15 cellular contexts compared by ENCODE assay signal in the genomic region with DNA sequence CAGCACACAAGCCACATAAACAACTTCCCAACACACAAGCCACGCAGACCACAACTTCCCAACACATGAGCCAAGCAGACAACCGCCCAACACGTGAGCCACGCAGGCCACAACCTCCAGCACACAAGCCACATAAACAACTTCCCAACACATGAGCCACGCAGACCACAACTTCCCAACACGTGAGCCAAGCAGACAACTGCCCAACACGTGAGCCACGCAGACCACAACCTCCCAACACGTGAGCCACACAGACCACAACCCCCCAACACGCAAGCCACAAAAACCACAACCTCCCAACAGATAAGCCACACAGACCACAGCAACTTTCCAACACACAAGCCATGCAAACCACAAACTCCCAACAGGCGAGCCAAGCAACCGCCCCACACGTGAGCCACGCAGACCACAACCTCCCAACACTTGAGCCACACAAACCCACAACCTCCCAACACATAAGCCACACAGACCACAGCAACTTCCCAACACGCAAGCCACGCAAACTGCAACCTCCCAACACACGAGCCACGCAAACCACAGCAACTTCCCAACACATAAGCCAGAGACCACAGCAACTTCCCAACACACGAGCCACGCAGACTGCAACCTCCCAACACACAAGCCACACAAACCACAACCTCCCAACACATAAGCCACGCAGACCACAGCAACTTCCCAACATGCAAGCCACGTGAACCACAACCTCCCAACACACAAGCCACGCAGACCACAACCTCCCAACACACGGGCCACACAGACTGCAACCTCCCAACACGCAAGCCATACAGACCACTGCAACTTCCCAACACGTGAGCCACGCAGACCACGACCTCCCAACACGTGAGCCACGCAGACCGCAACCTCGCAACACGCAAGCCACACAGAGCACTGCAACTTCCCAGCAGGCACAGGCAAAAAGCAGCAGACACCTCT. TPM values are rescaled to one million over a fixed set of nuclear protein-coding genes. Genes with fewer than 3 reads are reported as not detected.
DNase-seq lines count a peak whose midpoint lies in the region; ATAC-seq, FAIRE-seq and TF ChIP-seq lines count a peak whose summit lies in the region.
"Had no signal": no experiment of that assay in that cellular context is flagged by ENCODE, and none has a peak within 500 bp of the region (broad histone marks: within the 10 kb centered on the region; RNA-seq: fewer than 3 reads in every experiment).

No MANE protein-coding gene starts in this region.

- H3K27ac ChIP-seq in H1 (ENCODE audit: low read depth, low read length), result no peak overlapping the region
- H3K27ac ChIP-seq: esophagus muscularis mucosa, heart right ventricle had no signal

- peaks cover 6% of the 10 kb centered on the region for H3K27me3 Mint-ChIP-seq in activated CD8-positive, alpha-beta memory T cell treated with anti-CD3 and anti-CD28 coated beads, Interleukin-2, amount 10 ng/mL, durations not matched to agents 7 days and 5 days
- H3K27me3 Mint-ChIP-seq in T-helper 2 cell treated with Interferon-gamma antibody and Interleukin-4, amounts not matched to agents 5 μg/mL and 100 μg/mL, for 36 hours (ENCODE audit: low read depth), result peaks cover 4% of the 10 kb centered on the region
- no peaks in the 10 kb centered on the region for H3K27me3 Mint-ChIP-seq in stimulated activated memory B cell treated with anti-CD40 and anti-IgM and Interleukin-4, amounts not matched to agents 10 μg/mL and 1 μg/mL and 100 μg/mL, for 72 hours

- no peak overlapping the region for H4K91ac ChIP-seq in H1 (replicated peaks; ENCODE audit: insufficient read length, low read length)

- no peak overlapping the region for H3K18ac ChIP-seq in H1 (ENCODE audit: extremely low read depth, low read length)

- H3K4me3 ChIP-seq in H1 (ENCODE audit: extremely low read depth in 1 of 4, insufficient read depth in 2 of 4, low read depth in 3 of 4, low read length in 4 of 4), result no peak overlapping the region
- H3K4me3 ChIP-seq: esophagus muscularis mucosa, heart right ventricle, smooth muscle cell had no signal

- no peaks in the 10 kb centered on the region; a peak in 1 of 4 replicates for H3K9me3 ChIP-seq in H1 (ENCODE audit: insufficient read depth in 2 of 2, low read depth in 1 of 2, low read length in 1 of 2)
- H3K9me3 ChIP-seq: esophagus muscularis mucosa, heart right ventricle had no signal

- no peak overlapping the region for H3K4me2 ChIP-seq in H1 (ENCODE audit: insufficient read depth in 1 of 2, low read depth in 2 of 2, low read length in 2 of 2)
- H3K4me2 ChIP-seq: smooth muscle cell had no signal

- peak overlapping the region; percentile 55 for H3K4me3 Mint-ChIP-seq in activated CD8-positive, alpha-beta memory T cell treated with anti-CD3 and anti-CD28 coated beads, Interleukin-2, amount 10 ng/mL, durations not matched to agents 7 days and 5 days
- peak overlapping the region; percentile 36 for H3K4me3 Mint-ChIP-seq in T-helper 2 cell treated with Interferon-gamma antibody and Interleukin-4, amounts not matched to agents 5 μg/mL and 100 μg/mL, for 36 hours
- H3K4me3 Mint-ChIP-seq in stimulated activated memory B cell treated with anti-CD40 and anti-IgM and Interleukin-4, amounts not matched to agents 10 μg/mL and 1 μg/mL and 100 μg/mL, for 72 hours, result peak overlapping the region; percentile 1

- no peak overlapping the region for H2AK5ac ChIP-seq in H1 (ENCODE audit: low read depth, low read length)

- peak overlapping the region; percentile 35 for H4K8ac ChIP-seq in H1 (ENCODE audit: extremely low read depth, insufficient read depth, low read length)

- H3K27ac Mint-ChIP-seq in activated CD8-positive, alpha-beta memory T cell treated with anti-CD3 and anti-CD28 coated beads, Interleukin-2, amount 10 ng/mL, durations not matched to agents 7 days and 5 days, result peak overlapping the region; percentile 85
- peak overlapping the region; percentile 76 for H3K27ac Mint-ChIP-seq in T-helper 2 cell treated with Interferon-gamma antibody and Interleukin-4, amounts not matched to agents 5 μg/mL and 100 μg/mL, for 36 hours
- H3K27ac Mint-ChIP-seq in stimulated activated memory B cell treated with anti-CD40 and anti-IgM and Interleukin-4, amounts not matched to agents 10 μg/mL and 1 μg/mL and 100 μg/mL, for 72 hours, result peak overlapping the region; percentile 9

- peak; percentile 17 for ATAC-seq in activated CD8-positive, alpha-beta memory T cell treated with anti-CD3 and anti-CD28 coated beads, Interleukin-2, amount 10 ng/mL, durations not matched to agents 7 days and 5 days
- ATAC-seq in stimulated activated memory B cell treated with anti-CD40 and anti-IgM and Interleukin-4, amounts not matched to agents 10 μg/mL and 1 μg/mL and 100 μg/mL, for 72 hours, result no peak
- ATAC-seq in HG03280 (IDR thresholded peaks at IDR 0.05; ENCODE audit: unreplicated experiment) (no peak), GM18511 (IDR thresholded peaks at IDR 0.05; ENCODE audit: unreplicated experiment) (no peak)
- ATAC-seq: heart right ventricle had no signal

- TF ChIP-seq POLR2A in H1 (IDR thresholded peaks at IDR 0.05; ENCODE audit: control extremely low read depth in 1 of 2, low read depth in 2 of 2, low read length in 2 of 2), result no peak

- no peak for TF ChIP-seq EP300 in H1 (IDR thresholded peaks at IDR 0.05; ENCODE audit: borderline replicate concordance in 1 of 2, low read depth in 2 of 2, low read length in 2 of 2)

- no peaks in the 10 kb centered on the region; a peak in 1 of 7 replicates for H3K27me3 ChIP-seq in H1 (replicated peaks in 1 of 4; ENCODE audit: control insufficient read depth in 3 of 4, extremely low read depth in 1 of 4, insufficient read depth in 3 of 4, low read length in 3 of 4)
- H3K27me3 ChIP-seq: esophagus muscularis mucosa, heart right ventricle had no signal

- peaks cover 70% of the 10 kb centered on the region for H3K36me3 Mint-ChIP-seq in activated CD8-positive, alpha-beta memory T cell treated with anti-CD3 and anti-CD28 coated beads, Interleukin-2, amount 10 ng/mL, durations not matched to agents 7 days and 5 days
- peaks cover 72% of the 10 kb centered on the region for H3K36me3 Mint-ChIP-seq in T-helper 2 cell treated with Interferon-gamma antibody and Interleukin-4, amounts not matched to agents 5 μg/mL and 100 μg/mL, for 36 hours (ENCODE audit: low read depth)
- H3K36me3 Mint-ChIP-seq in stimulated activated memory B cell treated with anti-CD40 and anti-IgM and Interleukin-4, amounts not matched to agents 10 μg/mL and 1 μg/mL and 100 μg/mL, for 72 hours, result peaks cover 80% of the 10 kb centered on the region

- no peak overlapping the region for H2BK12ac ChIP-seq in H1 (ENCODE audit: low read depth, low read length)

- peaks cover 18 to 42% of the 10 kb centered on the region in 2 experiments for H4K20me1 ChIP-seq in H1 (replicated peaks in 1 of 2; ENCODE audit: control insufficient read depth in 1 of 2, insufficient read depth in 2 of 2, low read length in 2 of 2)

- peaks cover 41 to 77% (median 73%) of the 10 kb centered on the region in 4 experiments for H3K36me3 ChIP-seq in H1 (ENCODE audit: control insufficient read depth in 2 of 4, insufficient read depth in 4 of 4, low read length in 3 of 4)

- H3K9ac ChIP-seq in H1 (replicated peaks in 1 of 4; ENCODE audit: extremely low read depth in 1 of 4, low read depth in 3 of 4, low read length in 3 of 4), result no peak overlapping the region

- no peak overlapping the region; the same call in 1 of the 2 replicates for H2BK5ac ChIP-seq in H1 (ENCODE audit: low read depth, low read length)

- H4K5ac ChIP-seq in H1 (ENCODE audit: insufficient read length, low read depth, low read length), result no peak overlapping the region

- H3K56ac ChIP-seq in H1 (replicated peaks; ENCODE audit: insufficient read length, low read depth, low read length), result no peak overlapping the region

- no peak overlapping the region for H2BK20ac ChIP-seq in H1 (ENCODE audit: low read length)

- DNase-seq in activated CD8-positive, alpha-beta memory T cell treated with anti-CD3 and anti-CD28 coated beads, Interleukin-2, amount 10 ng/mL, durations not matched to agents 7 days and 5 days, result peak; percentile 40
- DNase-seq in activated CD8-positive, alpha-beta memory T cell treated with anti-CD3 and anti-CD28 coated beads, Interleukin-2, amount 50 U/mL, for 4 hours, result no peak
- DNase-seq in T-helper 2 cell treated with Interferon-gamma antibody and Interleukin-4, amounts not matched to agents 5 μg/mL and 100 μg/mL, for 36 hours (ENCODE audit: low spot score), result no peak
- DNase-seq in H1 (ENCODE audit: low read depth in 1 of 2, low spot score in 2 of 2), result no peak
- DNase-seq in NCI-H1436 (lab: John Stamatoyannopoulos, UW), result no peak
- DNase-seq: dermis blood vessel endothelial cell, heart right ventricle, NCI-H1694, NCI-H446 had no signal

- H3K23ac ChIP-seq in H1 (ENCODE audit: insufficient read length), result no peak overlapping the region

- H2BK15ac ChIP-seq in H1 (ENCODE audit: low read length), result no peak overlapping the region

- TF ChIP-seq CTCF in H1 (IDR thresholded peaks at IDR 0.05; ENCODE audit: control extremely low read depth in 1 of 3, insufficient read depth in 1 of 3, low read depth in 1 of 3, low read length in 3 of 3), result no peak

- peaks cover 22% of the 10 kb centered on the region for H3K4me1 Mint-ChIP-seq in activated CD8-positive, alpha-beta memory T cell treated with anti-CD3 and anti-CD28 coated beads, Interleukin-2, amount 10 ng/mL, durations not matched to agents 7 days and 5 days
- peaks cover 14% of the 10 kb centered on the region for H3K4me1 Mint-ChIP-seq in T-helper 2 cell treated with Interferon-gamma antibody and Interleukin-4, amounts not matched to agents 5 μg/mL and 100 μg/mL, for 36 hours (ENCODE audit: low read depth)
- peaks cover 15% of the 10 kb centered on the region for H3K4me1 Mint-ChIP-seq in stimulated activated memory B cell treated with anti-CD40 and anti-IgM and Interleukin-4, amounts not matched to agents 10 μg/mL and 1 μg/mL and 100 μg/mL, for 72 hours

- H3K23me2 ChIP-seq in H1 (ENCODE audit: low read depth, low read length), result peaks cover 5% of the 10 kb centered on the region; the same call in 1 of the 2 replicates

- no peak overlapping the region for H2AFZ ChIP-seq in H1 (ENCODE audit: low read length)

- peaks cover 0 to 45% of the 10 kb centered on the region in 2 experiments; a peak in 3 of 4 replicates for H3K79me2 ChIP-seq in H1 (ENCODE audit: control insufficient read depth in 1 of 2, insufficient read depth in 2 of 2, low read length in 2 of 2)

- no peak overlapping the region for H3K14ac ChIP-seq in H1 (ENCODE audit: insufficient read length)

- H3K4ac ChIP-seq in H1 (replicated peaks; ENCODE audit: insufficient read length, low read depth, low read length), result no peak overlapping the region

- H3K79me1 ChIP-seq in H1 (ENCODE audit: low read depth, low read length), result peaks cover 24% of the 10 kb centered on the region

- H3K9me3 Mint-ChIP-seq in activated CD8-positive, alpha-beta memory T cell treated with anti-CD3 and anti-CD28 coated beads, Interleukin-2, amount 10 ng/mL, durations not matched to agents 7 days and 5 days (ENCODE audit: low read depth), result peaks cover 10% of the 10 kb centered on the region
- H3K9me3 Mint-ChIP-seq in T-helper 2 cell treated with Interferon-gamma antibody and Interleukin-4, amounts not matched to agents 5 μg/mL and 100 μg/mL, for 36 hours, result peaks cover 14% of the 10 kb centered on the region
- peaks cover 8% of the 10 kb centered on the region for H3K9me3 Mint-ChIP-seq in stimulated activated memory B cell treated with anti-CD40 and anti-IgM and Interleukin-4, amounts not matched to agents 10 μg/mL and 1 μg/mL and 100 μg/mL, for 72 hours

- no peak for FAIRE-seq in H1 (lab: Jason Lieb, UNC)
- FAIRE-seq: TTC549 had no signal

- no peak for TF ChIP-seq RAD21 in H1 (IDR thresholded peaks at IDR 0.05 in 1 of 2, conservative IDR thresholded peaks at IDR 0.05 in 1 of 2; ENCODE audit: low read depth in 2 of 2, low read length in 2 of 2)

- H2BK120ac ChIP-seq in H1 (replicated peaks; ENCODE audit: low read depth, low read length), result no peak overlapping the region

- WGBS in H1 (ENCODE audit: extremely low coverage in 1 of 2, insufficient coverage in 1 of 2, insufficient read length in 1 of 2, insufficient replicate concordance in 2 of 2, low coverage in 1 of 2, low lambda C conversion rate in 2 of 2, missing lambda C conversion rate in 1 of 2), 2 experiments, result 90% methylated on average over 33 of the region's 33 CpGs; no CpG with 5 or more reads in 1 of the 2 experiments

- POLR2A ChIA-PET in H1 (lab: Charles Lee; ENCODE audit: partially characterized antibody), result interaction anchor here (0.9 to 1.9 kb wide), 4 partner anchors 8 to 15 kb away, joined by 3 to 9 read pairs (median 4); a partner anchor contains a TSS

- CTCF ChIA-PET in activated CD8-positive, alpha-beta memory T cell treated with anti-CD3 and anti-CD28 coated beads, Interleukin-2, amount 10 ng/mL, durations not matched to agents 7 days and 5 days (lab: Charles Lee), result no interaction called here
- CTCF ChIA-PET in H1 (lab: Charles Lee; ENCODE audit: partially characterized antibody), result no interaction called here

- H3K4me1 ChIP-seq in H1 (replicated peaks in 1 of 4; ENCODE audit: control insufficient read depth in 3 of 4, insufficient read depth in 4 of 4, low read length in 3 of 4), result no peaks in the 10 kb centered on the region

RNA-seq across cellular contexts. Expression of a gene that starts 10.1 kb away (rescaled TPM):
- 10 to 100 TPM; 58.6 to 64.7 TPM for total RNA-seq in activated CD8-positive, alpha-beta memory T cell treated with anti-CD3 and anti-CD28 coated beads, Interleukin-2, amount 10 ng/mL, durations not matched to agents 7 days and 5 days
- 46.5 and 49.4 TPM in 2 replicates for total RNA-seq in H1 (2021; fragmentation: NEBNext Ultra II Directional; extraction: Animal tissue kit (Norgen Biotek cat#: 25700))
- 9.3 and 16.2 TPM in 2 replicates for polyA plus RNA-seq in H1 (2011; rRNA removed)
- polyA plus RNA-seq in H1 (2011; cell fraction: cytosol; rRNA removed), result 17.0 TPM
- polyA plus RNA-seq in H1 (2011; cell fraction: nucleus; rRNA removed), result 50.5 TPM
- 36.8 to 40.3 TPM (median 39.2 TPM) in 4 replicates for polyA plus RNA-seq in H1 (2012, experiment 1 of 2)
- polyA plus RNA-seq in H1 (2012, experiment 2 of 2), result 14.0 TPM
- 29.3 TPM for polyA plus RNA-seq in H1 (2013, experiment 1 of 2)
- 26.5 TPM for polyA plus RNA-seq in H1 (2013, experiment 2 of 2)
- 22.4 and 30.0 TPM in 2 replicates for polyA minus RNA-seq in H1 (2011; rRNA and poly(A)+ RNA removed)
- 18.1 TPM for polyA minus RNA-seq in H1 (2011; cell fraction: cytosol; rRNA and poly(A)+ RNA removed)
- polyA minus RNA-seq in H1 (2011; cell fraction: nucleus; rRNA and poly(A)+ RNA removed), result 48.6 TPM

RNA-seq across cellular contexts. Expression of a gene that starts 10.2 kb away (rescaled TPM):
- 10 to 100 TPM; 33.0 to 38.8 TPM for total RNA-seq in activated CD8-positive, alpha-beta memory T cell treated with anti-CD3 and anti-CD28 coated beads, Interleukin-2, amount 10 ng/mL, durations not matched to agents 7 days and 5 days
- total RNA-seq in H1 (2021; fragmentation: NEBNext Ultra II Directional; extraction: Animal tissue kit (Norgen Biotek cat#: 25700)), result 34.5 and 39.2 TPM in 2 replicates
- 17.9 and 20.0 TPM in 2 replicates for polyA plus RNA-seq in H1 (2011; rRNA removed)
- polyA plus RNA-seq in H1 (2011; cell fraction: cytosol; rRNA removed), result 28.8 TPM
- polyA plus RNA-seq in H1 (2011; cell fraction: nucleus; rRNA removed), result 27.0 TPM
- 26.9 to 37.9 TPM (median 33.7 TPM) in 4 replicates for polyA plus RNA-seq in H1 (2012, experiment 1 of 2)
- polyA plus RNA-seq in H1 (2012, experiment 2 of 2), result 13.1 TPM
- polyA plus RNA-seq in H1 (2013, experiment 1 of 2), result 33.0 TPM
- polyA plus RNA-seq in H1 (2013, experiment 2 of 2), result 33.3 TPM
- 29.1 and 53.1 TPM in 2 replicates for polyA minus RNA-seq in H1 (2011; rRNA and poly(A)+ RNA removed)
- polyA minus RNA-seq in H1 (2011; cell fraction: cytosol; rRNA and poly(A)+ RNA removed), result 20.4 TPM
- 24.3 TPM for polyA minus RNA-seq in H1 (2011; cell fraction: nucleus; rRNA and poly(A)+ RNA removed)

RNA-seq across cellular contexts. Expression of a gene that starts 31.7 kb away (rescaled TPM):
- total RNA-seq in activated CD8-positive, alpha-beta memory T cell treated with anti-CD3 and anti-CD28 coated beads, Interleukin-2, amount 10 ng/mL, durations not matched to agents 7 days and 5 days, result 10 to 100 TPM in 1 of 2 experiments, 1 to 10 TPM in 1; 9.9 to 10.6 TPM
- total RNA-seq in H1 (2021; fragmentation: NEBNext Ultra II Directional; extraction: Animal tissue kit (Norgen Biotek cat#: 25700)), result 16.6 and 19.8 TPM in 2 replicates
- polyA plus RNA-seq in H1 (2011; rRNA removed), result 4.7 and 10.8 TPM in 2 replicates
- polyA plus RNA-seq in H1 (2011; cell fraction: cytosol; rRNA removed), result 4.3 TPM
- polyA plus RNA-seq in H1 (2011; cell fraction: nucleus; rRNA removed), result 78.4 TPM
- 27.8 to 38.5 TPM (median 36.1 TPM) in 4 replicates for polyA plus RNA-seq in H1 (2012, experiment 1 of 2)
- polyA plus RNA-seq in H1 (2012, experiment 2 of 2), result 2.5 TPM
- polyA plus RNA-seq in H1 (2013, experiment 1 of 2), result 6.1 TPM
- polyA plus RNA-seq in H1 (2013, experiment 2 of 2), result 5.6 TPM
- polyA minus RNA-seq in H1 (2011; rRNA and poly(A)+ RNA removed), result 16.1 and 19.7 TPM in 2 replicates
- 14.1 TPM for polyA minus RNA-seq in H1 (2011; cell fraction: cytosol; rRNA and poly(A)+ RNA removed)
- 35.3 TPM for polyA minus RNA-seq in H1 (2011; cell fraction: nucleus; rRNA and poly(A)+ RNA removed)

Comparison
In these comparisons a context has a peak if more than half of its experiments do, and no peak if none do; other contexts are left out.
1. H3K27ac Mint-ChIP-seq: peak in every context shown above with its lines; median percentile 85 in activated CD8-positive, alpha-beta memory T cell treated with anti-CD3 and anti-CD28 coated beads, Interleukin-2, amount 10 ng/mL, durations not matched to agents 7 days and 5 days; 76 in T-helper 2 cell treated with Interferon-gamma antibody and Interleukin-4, amounts not matched to agents 5 μg/mL and 100 μg/mL, for 36 hours; 9 in stimulated activated memory B cell treated with anti-CD40 and anti-IgM and Interleukin-4, amounts not matched to agents 10 μg/mL and 1 μg/mL and 100 μg/mL, for 72 hours.
2. H3K4me3 Mint-ChIP-seq: peak in every context shown above with its lines; median percentile 55 in activated CD8-positive, alpha-beta memory T cell treated with anti-CD3 and anti-CD28 coated beads, Interleukin-2, amount 10 ng/mL, durations not matched to agents 7 days and 5 days; 36 in T-helper 2 cell treated with Interferon-gamma antibody and Interleukin-4, amounts not matched to agents 5 μg/mL and 100 μg/mL, for 36 hours; 1 in stimulated activated memory B cell treated with anti-CD40 and anti-IgM and Interleukin-4, amounts not matched to agents 10 μg/mL and 1 μg/mL and 100 μg/mL, for 72 hours.